7 cellular contexts compared by ENCODE assay signal in the genomic region with DNA sequence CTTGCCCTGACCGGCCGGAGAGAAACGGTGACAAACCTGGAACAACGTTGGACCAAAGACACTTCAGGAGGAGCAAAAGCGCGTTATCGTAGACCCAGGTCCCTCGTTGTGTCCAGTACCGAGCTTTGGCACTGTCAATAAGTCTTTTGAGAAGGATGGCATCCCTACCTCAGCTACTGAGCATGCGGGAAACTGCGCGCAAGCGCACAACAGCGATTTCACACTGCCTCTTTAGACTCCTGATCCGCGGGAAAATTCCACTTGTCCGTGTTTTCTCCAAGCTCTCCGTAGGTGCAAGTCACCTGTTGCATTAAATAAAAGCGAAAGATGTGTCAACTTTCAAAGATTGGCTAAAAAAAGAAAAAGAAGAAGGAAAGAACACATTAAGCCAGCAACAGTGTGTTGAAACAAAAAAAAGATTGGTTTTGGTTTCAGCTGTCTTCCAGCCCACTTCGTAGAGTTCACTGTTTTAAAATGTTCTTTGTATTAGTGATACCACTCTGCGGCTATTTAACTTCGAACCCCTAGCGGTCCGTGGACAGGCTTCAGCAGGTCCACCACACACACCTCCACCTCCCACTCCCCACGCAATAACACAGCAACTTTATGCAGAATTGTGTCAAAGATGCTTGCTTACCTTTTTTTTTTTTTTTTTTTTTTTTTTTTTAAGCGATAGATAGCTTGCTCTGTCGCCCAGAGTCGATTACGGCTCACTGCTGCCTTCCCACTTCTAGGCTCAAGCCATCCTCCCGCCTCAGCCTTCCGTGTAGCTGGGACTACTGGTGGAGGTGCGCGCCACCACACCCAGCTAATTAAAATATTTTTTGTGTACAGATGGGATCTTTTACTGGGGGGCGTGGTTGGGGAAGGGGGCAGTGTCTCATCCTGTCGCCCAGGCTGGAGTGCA. TPM values are rescaled to one million over a fixed set of nuclear protein-coding genes. Genes with fewer than 3 reads are reported as not detected.
A peak's percentile ranks its signal among the peaks of the same experiment; 100 is the strongest.
DNase-seq lines count a peak whose midpoint lies in the region; ATAC-seq, FAIRE-seq and TF ChIP-seq lines count a peak whose summit lies in the region.

A gene with protein sequence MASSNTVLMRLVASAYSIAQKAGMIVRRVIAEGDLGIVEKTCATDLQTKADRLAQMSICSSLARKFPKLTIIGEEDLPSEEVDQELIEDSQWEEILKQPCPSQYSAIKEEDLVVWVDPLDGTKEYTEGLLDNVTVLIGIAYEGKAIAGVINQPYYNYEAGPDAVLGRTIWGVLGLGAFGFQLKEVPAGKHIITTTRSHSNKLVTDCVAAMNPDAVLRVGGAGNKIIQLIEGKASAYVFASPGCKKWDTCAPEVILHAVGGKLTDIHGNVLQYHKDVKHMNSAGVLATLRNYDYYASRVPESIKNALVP (minus strand): TSS at position 139 of the 907 bp plus-strand sequence. CDS start 9,942 bp downstream, outside the sequence.

- no peaks in the 10 kb centered on the region for H3K9me3 ChIP-seq in hepatocyte (ENCODE audit: low read depth)

- H3K79me2 ChIP-seq in hepatocyte = peaks cover 45% of the 10 kb centered on the region

- H3K4me1 ChIP-seq in hepatocyte (ENCODE audit: insufficient read depth) = peaks cover 4% of the 10 kb centered on the region

- peak; percentile 68 for DNase-seq in GM18507 (ENCODE audit: extremely low spot score, insufficient read length, low read depth)
- DNase-seq in NCI-H2029 treated with DMSO at 0.1 percent for 48 hours (lab: John Stamatoyannopoulos, UW) = peak; percentile 75
- peak; percentile 100 for DNase-seq in T-helper 9 cell
- DNase-seq in astrocyte of the cerebellum (ENCODE audit: low read depth) = peak; percentile 92
- DNase-seq in hepatocyte (ENCODE audit: low spot score) = peak; percentile 96
- peak; percentile 90 for DNase-seq in retina

- H3K27ac ChIP-seq in hepatocyte = peak within 1 kb of the TSS; percentile 43

- H3K9me2 ChIP-seq in hepatocyte (replicated peaks; ENCODE audit: insufficient read depth) = no peaks in the 10 kb centered on the region

- WGBS in hepatocyte (ENCODE audit: low lambda C conversion rate, missing lambda C conversion rate) = 4% methylated on average over 35 of the region's 35 CpGs

- TF ChIP-seq CTCF in astrocyte of the cerebellum (IDR thresholded peaks at IDR 0.05; ENCODE audit: low read depth, low read length, missing control alignments) (no peak), hepatocyte (IDR thresholded peaks at IDR 0.05; ENCODE audit: poor library complexity) (peak; percentile 9)

- H3K4me2 ChIP-seq in hepatocyte = peak within 1 kb of the TSS; percentile 79

- no peaks in the 10 kb centered on the region for H4K20me1 ChIP-seq in hepatocyte (ENCODE audit: insufficient read depth, poor library complexity, severe bottlenecking)

- ATAC-seq in HG02981 (IDR thresholded peaks at IDR 0.05; ENCODE audit: unreplicated experiment) = peak; percentile 56

- H3K36me3 ChIP-seq in hepatocyte (replicated peaks; ENCODE audit: insufficient read depth, low read depth) = no peaks in the 10 kb centered on the region

- no peaks in the 10 kb centered on the region for H3K27me3 ChIP-seq in hepatocyte

- H3K4me3 ChIP-seq in astrocyte of the cerebellum (ENCODE audit: low read depth, low read length) (peak within 1 kb of the TSS; percentile 88), hepatocyte (peak within 1 kb of the TSS; percentile 63)

- peak; percentile 99 for FAIRE-seq in GM18507 (lab: Jason Lieb, UNC)

- in situ Hi-C loops in astrocyte of the cerebellum (cut with HindIII; ENCODE audit: low sequenced_read_pairs) = no loop called here

- peak within 1 kb of the TSS; percentile 81 for H2AFZ ChIP-seq in hepatocyte

RNA-seq across cellular contexts. Expression of the gene that starts here (rescaled TPM):
- total RNA-seq in hepatocyte = 37.6 and 53.4 TPM in 2 replicates
- 9.7 and 11.2 TPM in 2 replicates for polyA plus RNA-seq in hepatocyte

Comparison
In these comparisons a context has a peak if more than half of its experiments do, and no peak if none do; other contexts are left out.
1. Peak in every context shown above with its lines: DNase-seq, ATAC-seq, H3K4me3 ChIP-seq and H3K27ac ChIP-seq.